ENCODE assay signal across 8 cellular contexts in the genomic region with DNA sequence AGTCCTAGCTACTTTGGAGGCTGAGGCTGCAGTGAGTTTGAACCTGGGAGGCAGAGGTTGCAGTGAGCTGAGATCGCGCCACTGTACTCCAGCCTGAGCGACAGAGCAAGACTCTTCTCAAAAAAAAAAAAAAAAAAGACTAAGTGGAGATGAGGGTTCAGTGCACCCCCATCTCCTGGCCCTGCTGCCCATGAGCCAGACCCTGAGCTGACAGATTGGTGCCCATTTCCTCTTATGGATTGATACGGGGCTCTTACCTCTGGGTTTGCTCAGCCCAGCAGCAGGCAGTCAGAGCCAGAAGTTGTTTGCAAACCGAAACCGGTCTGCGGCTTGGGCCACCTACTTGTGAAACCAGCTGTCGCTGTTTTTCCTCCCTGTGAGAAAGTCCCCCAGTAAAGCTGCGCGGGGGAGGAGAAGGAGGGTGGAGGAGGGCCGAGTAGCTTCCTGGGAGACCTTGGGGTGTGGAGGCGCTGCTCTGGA. TPM values are rescaled to one million over a fixed set of nuclear protein-coding genes. Genes with fewer than 3 reads are reported as not detected.
A peak's percentile ranks its signal among the peaks of the same experiment; 100 is the strongest.
DNase-seq lines count a peak whose midpoint lies in the region; ATAC-seq lines count a peak whose summit lies in the region.

No MANE protein-coding gene starts in this region.

- peaks cover 15% of the 10 kb centered on the region for H3K36me3 Mint-ChIP-seq in activated CD4-positive, alpha-beta T cell treated with anti-CD3 and anti-CD28 coated beads, Interleukin-2, amount 10 ng/mL, durations not matched to agents 7 days and 5 days (ENCODE audit: low read depth)

- H3K27ac Mint-ChIP-seq in activated CD4-positive, alpha-beta T cell treated with anti-CD3 and anti-CD28 coated beads, Interleukin-2, amount 10 ng/mL, durations not matched to agents 7 days and 5 days = peak overlapping the region; percentile 87

- DNase-seq in NCI-H1417 (lab: John Stamatoyannopoulos, UW) (peak; percentile 40 to 61 (median 44)), NCI-H1417 treated with DMSO at 0.1 percent for 48 hours (lab: John Stamatoyannopoulos, UW) (no peak), NCI-H2171 (lab: John Stamatoyannopoulos, UW) (peak; percentile 96)
- peak; percentile 94 for DNase-seq in activated CD4-positive, alpha-beta T cell treated with anti-CD3 and anti-CD28 coated beads, Interleukin-2, amount 10 ng/mL, durations not matched to agents 7 days and 5 days
- DNase-seq in effector CD4-positive, alpha-beta T cell = peak; percentile 77
- DNase-seq in stimulated activated CD8-positive, alpha-beta memory T cell treated with anti-CD3 and anti-CD28 coated beads, Interleukin-4, amount 100 ng/mL, for 1 hour (ENCODE audit: low read depth in 2 of 2, low spot score in 1 of 2) = peak; percentile 67 to 71

- CTCF ChIA-PET in activated CD4-positive, alpha-beta T cell treated with anti-CD3 and anti-CD28 coated beads, Interleukin-2, amount 10 ng/mL, durations not matched to agents 7 days and 5 days (lab: Charles Lee) = interaction anchor here (0.6 to 2.1 kb wide), 11 partner anchors 12 to 217 kb away, joined by 3 to 16 read pairs (median 4); a partner anchor contains a TSS

- peaks cover 7% of the 10 kb centered on the region for H3K9me3 Mint-ChIP-seq in activated CD4-positive, alpha-beta T cell treated with anti-CD3 and anti-CD28 coated beads, Interleukin-2, amount 10 ng/mL, durations not matched to agents 7 days and 5 days

- no peaks in the 10 kb centered on the region for H3K27me3 ChIP-seq in mononuclear cell (ENCODE audit: insufficient read depth, low read length)

- peaks cover 30% of the 10 kb centered on the region for H3K4me1 ChIP-seq in mononuclear cell (ENCODE audit: insufficient read depth, low read length)

- peak overlapping the region; percentile 53 for H3K4me3 Mint-ChIP-seq in activated CD4-positive, alpha-beta T cell treated with anti-CD3 and anti-CD28 coated beads, Interleukin-2, amount 10 ng/mL, durations not matched to agents 7 days and 5 days

- POLR2A ChIA-PET in activated CD4-positive, alpha-beta T cell treated with anti-CD3 and anti-CD28 coated beads, Interleukin-2, amount 10 ng/mL, durations not matched to agents 7 days and 5 days (lab: Charles Lee) = interaction anchor here (1.4 kb wide), 1 partner anchor 37 kb away, joined by 4 read pairs; a partner anchor contains a TSS

- peak; percentile 88 for ATAC-seq in HG02870 (IDR thresholded peaks at IDR 0.05; ENCODE audit: unreplicated experiment)

- peaks cover 22% of the 10 kb centered on the region for H3K27me3 Mint-ChIP-seq in activated CD4-positive, alpha-beta T cell treated with anti-CD3 and anti-CD28 coated beads, Interleukin-2, amount 10 ng/mL, durations not matched to agents 7 days and 5 days

- H3K9me3 ChIP-seq in mononuclear cell (ENCODE audit: low read depth, low read length) = no peaks in the 10 kb centered on the region

- H3K4me3 ChIP-seq in mononuclear cell (ENCODE audit: low read length) = peak overlapping the region; percentile 34

- peaks cover 39% of the 10 kb centered on the region for H3K4me1 Mint-ChIP-seq in activated CD4-positive, alpha-beta T cell treated with anti-CD3 and anti-CD28 coated beads, Interleukin-2, amount 10 ng/mL, durations not matched to agents 7 days and 5 days

RNA-seq across cellular contexts. Expression of a gene that starts 36.9 kb away (rescaled TPM):
- total RNA-seq in activated CD4-positive, alpha-beta T cell treated with anti-CD3 and anti-CD28 coated beads, Interleukin-2, amount 10 ng/mL, durations not matched to agents 7 days and 5 days = 10 to 100 TPM; 40.1 to 51.1 TPM
- 123 TPM for total RNA-seq in mononuclear cell

RNA-seq across cellular contexts. Expression of a gene that starts 41.9 kb away (rescaled TPM):
- 10 to 100 TPM; 81.8 to 86.8 TPM for total RNA-seq in activated CD4-positive, alpha-beta T cell treated with anti-CD3 and anti-CD28 coated beads, Interleukin-2, amount 10 ng/mL, durations not matched to agents 7 days and 5 days
- 26.9 TPM for total RNA-seq in mononuclear cell

RNA-seq across cellular contexts. Expression of a gene that starts 52.7 kb away (rescaled TPM):
- 10 to 100 TPM; 31.0 to 35.8 TPM for total RNA-seq in activated CD4-positive, alpha-beta T cell treated with anti-CD3 and anti-CD28 coated beads, Interleukin-2, amount 10 ng/mL, durations not matched to agents 7 days and 5 days
- total RNA-seq in mononuclear cell = 6.7 TPM
